27 cellular contexts compared by ENCODE assay signal in the genomic region with DNA sequence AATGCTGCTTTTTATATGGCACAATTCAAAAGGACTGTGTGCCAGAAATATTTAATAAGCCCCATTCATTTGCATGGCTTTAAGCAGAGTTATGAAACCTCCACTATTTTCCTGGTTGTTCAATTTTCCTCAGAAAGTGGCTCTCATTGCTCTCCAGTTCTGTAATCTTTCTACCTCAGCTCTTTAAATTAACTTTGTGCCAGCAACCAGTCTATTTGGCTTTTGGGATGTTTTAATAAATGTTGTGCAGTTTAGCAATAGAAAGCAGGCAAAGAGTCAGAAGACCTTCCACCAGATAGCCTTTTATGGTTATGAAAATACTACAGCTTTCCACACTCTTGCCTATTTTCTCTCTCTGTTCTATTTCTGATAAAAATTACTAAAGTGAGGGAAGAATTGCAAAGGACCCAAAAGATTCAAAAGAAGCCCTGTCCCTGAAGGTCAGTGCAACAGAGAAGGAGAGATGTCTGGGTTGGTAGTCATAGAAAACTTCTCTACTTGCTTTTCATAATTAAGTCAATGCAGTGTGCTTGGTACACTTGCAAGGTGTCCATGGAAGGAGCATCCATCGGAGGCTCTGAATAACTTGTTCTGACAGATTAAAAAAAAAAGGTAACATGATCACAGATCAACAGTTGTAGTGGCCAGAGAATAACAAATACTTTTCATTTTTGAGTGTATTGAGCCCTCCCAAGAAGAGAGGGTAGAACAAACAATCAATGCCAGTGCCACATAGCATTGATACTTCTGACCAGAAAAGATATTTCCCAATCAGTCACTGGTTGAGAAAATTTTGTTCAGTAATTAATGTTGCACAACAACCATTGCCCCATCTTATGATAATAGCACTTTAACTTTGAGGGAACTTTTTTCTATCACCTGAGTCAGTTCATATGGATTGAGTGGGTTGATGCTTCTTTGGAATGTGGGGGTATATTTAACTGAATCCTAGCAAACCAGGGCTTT. TPM values are rescaled to one million over a fixed set of nuclear protein-coding genes. Genes with fewer than 3 reads are reported as not detected.
DNase-seq lines count a peak whose midpoint lies in the region; ATAC-seq, FAIRE-seq and TF ChIP-seq lines count a peak whose summit lies in the region.
"Had no signal": no experiment of that assay in that cellular context is flagged by ENCODE, and none has a peak within 500 bp of the region (broad histone marks: within the 10 kb centered on the region; RNA-seq: fewer than 3 reads in every experiment).

No MANE protein-coding gene starts in this region.

- peak; percentile 51 for DNase-seq in NOMO-1 treated with DMSO at 0.1 percent for 48 hours (lab: John Stamatoyannopoulos, UW; ENCODE audit: unreplicated experiment)
- peak; percentile 32 for DNase-seq in bronchial epithelial cell (ENCODE audit: low read depth)
- no peak for DNase-seq in right cardiac atrium
- no peak for DNase-seq in thoracic aorta (ENCODE audit: low spot score)
- no peak for DNase-seq in NCI-H82 treated with DMSO at 0.1 percent for 48 hours (lab: John Stamatoyannopoulos, UW; ENCODE audit: unreplicated experiment)
- no peak for DNase-seq in Ammon's horn (ENCODE audit: low spot score)
- DNase-seq in GM03348 (ENCODE audit: low spot score): no peak
- DNase-seq: activated CD4-positive, alpha-beta T cell treated with anti-CD3 and anti-CD28 coated beads, Interleukin-2, amount 50 U/mL, for 4 hours; activated naive CD4-positive, alpha-beta T cell; activated T-cell treated with anti-CD3 and anti-CD28 coated beads, Interleukin-2, amount 50 U/mL, for 48 hours; DMS153; GOT3; HFFc6; Kasumi-1; naive thymus-derived CD4-positive, alpha-beta T cell; NCI-H446; NCI-H774; OCI-M1; SK-N-SH; stimulated activated naive CD4-positive, alpha-beta T cell; testis had no signal

- no peak for FAIRE-seq in bronchial epithelial cell (lab: Jason Lieb, UNC)
- FAIRE-seq: GM12891, TTC549 had no signal

- TF ChIP-seq CTCF in bronchial epithelial cell (IDR thresholded peaks at IDR 0.05; ENCODE audit: insufficient read depth, low read length, severe bottlenecking) (no peak), thoracic aorta (IDR thresholded peaks at IDR 0.05) (no peak)

- H3K4me3 ChIP-seq in bronchial epithelial cell (ENCODE audit: low read depth, low read length): no peak overlapping the region
- H3K4me3 ChIP-seq in right cardiac atrium (ENCODE audit: low read length): no peak overlapping the region
- H3K4me3 ChIP-seq in thoracic aorta: no peak overlapping the region
- H3K4me3 ChIP-seq: BLaER1, skin epidermis, testis had no signal

- WGBS in right cardiac atrium: 96% methylated on average over 1 of the region's 1 CpG

- H3K9me3 ChIP-seq in right cardiac atrium (ENCODE audit: control insufficient read depth, low read length) (no peaks in the 10 kb centered on the region), thoracic aorta (peaks cover under 1% of the 10 kb centered on the region)
- H3K9me3 ChIP-seq: neutrophil, testis had no signal

- H3K27me3 ChIP-seq in bronchial epithelial cell (ENCODE audit: control insufficient read depth, insufficient read depth, low read length): no peaks in the 10 kb centered on the region
- no peaks in the 10 kb centered on the region for H3K27me3 ChIP-seq in right cardiac atrium (ENCODE audit: control insufficient read depth, insufficient read depth)
- H3K27me3 ChIP-seq in thoracic aorta (replicated peaks; ENCODE audit: insufficient read depth): no peaks in the 10 kb centered on the region
- H3K27me3 ChIP-seq: BLaER1, neutrophil, testis had no signal

- peak; percentile 60 to 86 for ATAC-seq in right cardiac atrium
- ATAC-seq in thoracic aorta (ENCODE audit: insufficient number of reproducible peaks, low FRiP score, low read depth): no peak
- ATAC-seq: naive thymus-derived CD4-positive, alpha-beta T cell had no signal

- no peaks in the 10 kb centered on the region for H3K4me1 ChIP-seq in right cardiac atrium (ENCODE audit: control insufficient read depth, insufficient read depth, low read length)
- peaks cover 16 to 21% of the 10 kb centered on the region in 2 donors for H3K4me1 ChIP-seq in thoracic aorta (ENCODE audit: control insufficient read depth in 1 of 2, low read depth in 2 of 2)
- H3K4me1 ChIP-seq: testis had no signal

- intact Hi-C loops in right cardiac atrium (cut with DNase I): no loop called here

- H3K27ac ChIP-seq in right cardiac atrium (ENCODE audit: low read length) (no peak overlapping the region), thoracic aorta (peak overlapping the region; percentile 33 to 45)
- H3K27ac ChIP-seq: BLaER1, neutrophil, RWPE1, skin epidermis, testis had no signal

- H3K36me3 ChIP-seq in bronchial epithelial cell (ENCODE audit: control insufficient read depth, insufficient read depth, low read length): no peaks in the 10 kb centered on the region
- no peaks in the 10 kb centered on the region for H3K36me3 ChIP-seq in thoracic aorta
- H3K36me3 ChIP-seq: BLaER1, neutrophil had no signal

RNA-seq across cellular contexts. Expression of a gene that starts 48.4 kb away (rescaled TPM):
- total RNA-seq in bronchial epithelial cell: 3.1 and 4.7 TPM in 2 replicates
- total RNA-seq in right cardiac atrium: 10 to 100 TPM; 27.9 to 37.7 (median 35.6) TPM
- polyA plus RNA-seq in right cardiac atrium: 23.2 TPM
- total RNA-seq in thoracic aorta: 10 to 100 TPM; 28.2 to 49.2 TPM
- polyA plus RNA-seq: naive thymus-derived CD4-positive, alpha-beta T cell had no signal

Comparison
In these comparisons a context has a peak if more than half of its experiments do, and no peak if none do; other contexts are left out.
1. DNase-seq: peak in NOMO-1 treated with DMSO at 0.1 percent for 48 hours (single experiment) and bronchial epithelial cell (single experiment); none in right cardiac atrium (0 of 3), thoracic aorta (single experiment), NCI-H82 treated with DMSO at 0.1 percent for 48 hours (single experiment), Ammon's horn (single experiment) and GM03348 (single experiment).